20 cellular contexts compared by ENCODE assay signal in the genomic region with DNA sequence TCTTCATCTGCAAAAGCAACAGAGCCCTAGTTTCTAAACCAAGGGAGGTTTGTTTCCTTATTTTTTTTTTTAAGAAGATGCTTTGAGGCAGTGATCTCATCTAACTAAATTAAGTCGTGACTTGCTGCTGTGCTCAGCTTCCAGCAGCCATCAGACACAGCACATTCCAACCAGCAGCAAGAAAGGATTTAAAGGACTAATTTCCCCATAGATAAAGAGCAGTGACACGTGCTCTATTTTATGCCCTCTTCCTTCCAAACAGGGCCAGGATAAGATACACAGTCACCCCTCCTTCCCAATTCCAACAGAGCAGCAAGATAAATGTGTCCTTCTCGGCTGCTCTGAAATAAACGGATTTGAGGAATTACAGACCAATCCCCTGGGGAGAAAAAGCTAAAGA.
DNase-seq lines count a peak whose midpoint lies in the region; ATAC-seq, FAIRE-seq and TF ChIP-seq lines count a peak whose summit lies in the region.
"Had no signal": no experiment of that assay in that cellular context is flagged by ENCODE, and none has a peak within 500 bp of the region (broad histone marks: within the 10 kb centered on the region; RNA-seq: fewer than 3 reads in every experiment).

No MANE protein-coding gene starts in this region.

- FAIRE-seq in pancreas (lab: Jason Lieb, UNC): no peak
- FAIRE-seq: A204.1, endometrium, G401.6 had no signal

- CTCF ChIA-PET in A673 (lab: Charles Lee): no interaction called here

- H3K4me3 ChIP-seq in A673 (ENCODE audit: low read depth, low read length, poor library complexity, severe bottlenecking): no peak overlapping the region
- H3K4me3 ChIP-seq in pancreas: no peak overlapping the region
- H3K4me3 ChIP-seq: hepatocyte, Peyer's patch, testis, vagina had no signal

- TF ChIP-seq CTCF in A673 (conservative IDR thresholded peaks at IDR 0.05; ENCODE audit: low read depth, low read length): no peak
- no peak for TF ChIP-seq CTCF in brain (conservative IDR thresholded peaks at IDR 0.05)
- TF ChIP-seq CTCF in pancreas (IDR thresholded peaks at IDR 0.05): no peak

- peaks cover 23% of the 10 kb centered on the region for H3K4me1 Mint-ChIP-seq in brain
- H3K4me1 Mint-ChIP-seq: activated CD4-positive, alpha-beta memory T cell treated with anti-CD3 and anti-CD28 coated beads, Interleukin-2, amount 10 ng/mL, durations not matched to agents 7 days and 5 days had no signal

- no peak for ATAC-seq in pancreas
- ATAC-seq in HG02885 (IDR thresholded peaks at IDR 0.05; ENCODE audit: poor library complexity, unreplicated experiment): no peak
- ATAC-seq: right cardiac atrium had no signal

- BruUV-seq in A673 (replicated peaks; lab: Mats Ljungman, UMichigan): no TSS peak

- H3K36me3 ChIP-seq in A673 (ENCODE audit: insufficient read depth, low read length, poor library complexity, severe bottlenecking): peaks cover 28% of the 10 kb centered on the region
- H3K36me3 ChIP-seq in pancreas: no peaks in the 10 kb centered on the region
- H3K36me3 ChIP-seq: Peyer's patch, vagina had no signal

- peak overlapping the region in 3 of 5 experiments; percentile 18 to 94 (median 71) for H3K27ac Mint-ChIP-seq in brain
- H3K27ac Mint-ChIP-seq: activated CD4-positive, alpha-beta memory T cell treated with anti-CD3 and anti-CD28 coated beads, Interleukin-2, amount 10 ng/mL, durations not matched to agents 7 days and 5 days had no signal

- H3K9me3 Mint-ChIP-seq in brain: peaks cover 13 to 21% (median 16%) of the 10 kb centered on the region in 5 experiments

- no peak overlapping the region for H3K4me3 Mint-ChIP-seq in brain
- H3K4me3 Mint-ChIP-seq: activated CD4-positive, alpha-beta memory T cell treated with anti-CD3 and anti-CD28 coated beads, Interleukin-2, amount 10 ng/mL, durations not matched to agents 7 days and 5 days had no signal

- no peaks in the 10 kb centered on the region for H3K27me3 ChIP-seq in A673 (replicated peaks; ENCODE audit: insufficient read depth, low read depth, low read length, poor library complexity)
- H3K27me3 ChIP-seq in pancreas: no peaks in the 10 kb centered on the region
- H3K27me3 ChIP-seq: hepatocyte, Peyer's patch, testis, vagina had no signal

- H3K27me3 Mint-ChIP-seq in brain: no peaks in the 10 kb centered on the region
- H3K27me3 Mint-ChIP-seq: activated CD4-positive, alpha-beta memory T cell treated with anti-CD3 and anti-CD28 coated beads, Interleukin-2, amount 10 ng/mL, durations not matched to agents 7 days and 5 days had no signal

- H3K36me3 Mint-ChIP-seq in brain: peaks cover 48% of the 10 kb centered on the region

- WGBS in pancreas, 2 donors: 74 to 79% methylated on average over 4 of the region's 4 CpGs

- POLR2A ChIA-PET in A673 (lab: Charles Lee; ENCODE audit: low non-redundant PET): interaction anchor here (0.6 kb wide), 1 partner anchor 8 kb away, joined by 3 read pairs; no protein-coding TSS in a partner anchor

- H3K4me1 ChIP-seq in A673 (ENCODE audit: insufficient read depth, low read length, poor library complexity, severe bottlenecking) (no peaks in the 10 kb centered on the region), pancreas (no peaks in the 10 kb centered on the region)
- H3K4me1 ChIP-seq: Peyer's patch, testis, vagina had no signal

- H3K9me3 ChIP-seq in A673 (ENCODE audit: low read depth, low read length, poor library complexity, severe bottlenecking) (peaks cover 13% of the 10 kb centered on the region), pancreas (peaks cover 0 to 3% (median 0%) of the 10 kb centered on the region in 4 donors)
- H3K9me3 ChIP-seq: testis, vagina had no signal

- intact Hi-C loops in A673 (cut with micrococcal nuclease; ENCODE audit: unreplicated experiment): no loop called here
- intact Hi-C loops in pancreas (cut with DNase I): no loop called here

- peak; percentile 42 for DNase-seq in A673 (ENCODE audit: low spot score)
- DNase-seq in HCEC 1CT: peak; percentile 7
- peak; percentile 37 for DNase-seq in kidney tubule cell (ENCODE audit: low spot score)
- no peak for DNase-seq in NOMO-1 treated with DMSO at 0.1 percent for 48 hours (lab: John Stamatoyannopoulos, UW; ENCODE audit: unreplicated experiment)
- DNase-seq in NCI-H1417 treated with DMSO at 0.1 percent for 48 hours (lab: John Stamatoyannopoulos, UW): no peak
- DNase-seq in pancreas: no peak
- DNase-seq: activated CD4-positive, alpha-beta memory T cell treated with anti-CD3 and anti-CD28 coated beads, Interleukin-2, amount 10 ng/mL, durations not matched to agents 7 days and 5 days; occipital lobe; Peyer's patch; right cardiac atrium; testis had no signal

- H3K27ac ChIP-seq in A673 (ENCODE audit: low read depth, low read length, poor library complexity, severe bottlenecking) (no peak overlapping the region), pancreas (no peak overlapping the region)
- H3K27ac ChIP-seq: C4-2B, hepatocyte, HL-60, Peyer's patch, testis, vagina had no signal

Comparison
In these comparisons a context has a peak if more than half of its experiments do, and no peak if none do; other contexts are left out.
1. DNase-seq: peak in A673 (single experiment), HCEC 1CT (single experiment) and kidney tubule cell (single experiment); none in NOMO-1 treated with DMSO at 0.1 percent for 48 hours (single experiment), NCI-H1417 treated with DMSO at 0.1 percent for 48 hours (single experiment) and pancreas (0 of 6).